Comparison of ENCODE assay signal across 8 cellular contexts in the genomic region with DNA sequence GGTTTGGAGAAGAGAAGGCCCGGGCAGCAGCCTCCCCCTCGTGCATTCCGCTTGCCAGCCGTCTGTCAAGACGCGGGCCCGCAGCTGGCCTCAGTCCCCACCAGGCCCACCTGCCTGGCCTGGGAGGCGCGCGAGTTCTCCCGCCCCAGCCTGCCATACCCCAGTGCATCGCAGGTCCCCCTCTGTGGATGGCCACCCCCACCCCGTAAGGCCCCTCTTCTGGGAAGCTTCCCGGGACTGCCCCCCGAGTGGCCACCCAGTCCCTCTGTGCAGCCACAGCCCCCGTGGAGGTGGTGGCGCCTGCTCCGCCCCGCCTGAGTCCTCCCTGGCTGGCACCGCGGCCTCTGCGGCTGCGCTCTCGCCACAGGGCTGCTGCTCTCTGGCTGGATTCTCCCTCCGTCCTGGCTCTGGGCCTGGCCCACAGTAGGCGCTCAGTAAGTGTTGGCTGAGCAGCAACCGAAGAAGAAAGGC.
DNase-seq lines count a peak whose midpoint lies in the region; ATAC-seq and TF ChIP-seq lines count a peak whose summit lies in the region.

No MANE protein-coding gene starts in this region.

- no peaks in the 10 kb centered on the region for H3K36me3 ChIP-seq in testis (ENCODE audit: low read depth, missing control alignments)

- H3K27me3 Mint-ChIP-seq in activated CD4-positive, alpha-beta T cell treated with anti-CD3 and anti-CD28 coated beads for 36 hours = no peaks in the 10 kb centered on the region

- H3K36me3 Mint-ChIP-seq in activated CD4-positive, alpha-beta T cell treated with anti-CD3 and anti-CD28 coated beads for 36 hours (ENCODE audit: low read depth) = no peaks in the 10 kb centered on the region

- H3K9me3 Mint-ChIP-seq in activated CD4-positive, alpha-beta T cell treated with anti-CD3 and anti-CD28 coated beads for 36 hours (ENCODE audit: low read depth) = no peaks in the 10 kb centered on the region

- no peak for DNase-seq in activated CD4-positive, alpha-beta T cell treated with anti-CD3 and anti-CD28 coated beads for 36 hours
- no peak for DNase-seq in activated CD4-positive, alpha-beta T cell treated with anti-CD3 and anti-CD28 coated beads for 1 hour
- peak; percentile 57 for DNase-seq in astrocyte of the cerebellum (ENCODE audit: low read depth)
- peak; percentile 70 for DNase-seq in islet precursor cell
- DNase-seq in testis = peak; percentile 39
- no peak for DNase-seq in NK-92 treated with Interleukin-12 subunit alpha and Interleukin-12 subunit beta, amount 100 ng/mL, for 24 hours (lab: John Stamatoyannopoulos, UW)

- H3K4me3 Mint-ChIP-seq in activated CD4-positive, alpha-beta T cell treated with anti-CD3 and anti-CD28 coated beads for 36 hours = peak overlapping the region; percentile 38

- CTCF ChIA-PET in activated CD4-positive, alpha-beta T cell treated with anti-CD3 and anti-CD28 coated beads for 36 hours (lab: Charles Lee) = interaction anchor here (0.6 kb wide), 1 partner anchor 22 kb away, joined by 4 read pairs; no protein-coding TSS in a partner anchor

- POLR2A ChIA-PET in activated CD4-positive, alpha-beta T cell treated with anti-CD3 and anti-CD28 coated beads for 36 hours (lab: Charles Lee) = no interaction called here

- TF ChIP-seq POLR2A in testis (IDR thresholded peaks at IDR 0.05) = no peak

- H3K27me3 ChIP-seq in testis = no peaks in the 10 kb centered on the region

- in situ Hi-C loops in astrocyte of the cerebellum (cut with HindIII; ENCODE audit: low sequenced_read_pairs) = no loop called here

- H3K4me3 ChIP-seq in astrocyte of the cerebellum (ENCODE audit: low read depth, low read length) = peak overlapping the region; percentile 4
- H3K4me3 ChIP-seq in testis = peak overlapping the region; percentile 31 to 36

- H3K9me3 ChIP-seq in testis = no peaks in the 10 kb centered on the region

- peak overlapping the region in 1 of 2 donors; percentile 15 for H3K27ac ChIP-seq in testis

- no peak for TF ChIP-seq CTCF in astrocyte of the cerebellum (IDR thresholded peaks at IDR 0.05; ENCODE audit: low read depth, low read length, missing control alignments)
- TF ChIP-seq CTCF in testis (IDR thresholded peaks at IDR 0.05) = no peak

- 28 to 45% methylated on average over 23 to 27 of the region's 27 CpGs for WGBS in testis, 2 donors

- intact Hi-C loops in activated CD4-positive, alpha-beta T cell treated with anti-CD3 and anti-CD28 coated beads for 36 hours (cut with DNase I, micrococcal nuclease) = no loop called here
- intact Hi-C loops in testis (cut with DNase I; ENCODE audit: low total_unique reads) = no loop called here

- no peak for ATAC-seq in activated CD4-positive, alpha-beta T cell treated with anti-CD3 and anti-CD28 coated beads for 36 hours
- ATAC-seq in HG03469 (IDR thresholded peaks at IDR 0.05; ENCODE audit: unreplicated experiment) (no peak), GM18867 (IDR thresholded peaks at IDR 0.05; ENCODE audit: unreplicated experiment) (no peak)

- H3K4me1 ChIP-seq in testis = no peaks in the 10 kb centered on the region

- no peak overlapping the region for H3K27ac Mint-ChIP-seq in activated CD4-positive, alpha-beta T cell treated with anti-CD3 and anti-CD28 coated beads for 36 hours

- peaks cover 9% of the 10 kb centered on the region for H3K4me1 Mint-ChIP-seq in activated CD4-positive, alpha-beta T cell treated with anti-CD3 and anti-CD28 coated beads for 36 hours

Comparison
In these comparisons a context has a peak if more than half of its experiments do, and no peak if none do; other contexts are left out.
1. DNase-seq: peak in astrocyte of the cerebellum (single experiment), islet precursor cell (single experiment) and testis (single experiment); none in activated CD4-positive, alpha-beta T cell treated with anti-CD3 and anti-CD28 coated beads for 36 hours (single experiment), activated CD4-positive, alpha-beta T cell treated with anti-CD3 and anti-CD28 coated beads for 1 hour (single experiment) and NK-92 treated with Interleukin-12 subunit alpha and Interleukin-12 subunit beta, amount 100 ng/mL, for 24 hours (single experiment).